Comparison of ENCODE assay signal across 8 cellular contexts in the genomic region with DNA sequence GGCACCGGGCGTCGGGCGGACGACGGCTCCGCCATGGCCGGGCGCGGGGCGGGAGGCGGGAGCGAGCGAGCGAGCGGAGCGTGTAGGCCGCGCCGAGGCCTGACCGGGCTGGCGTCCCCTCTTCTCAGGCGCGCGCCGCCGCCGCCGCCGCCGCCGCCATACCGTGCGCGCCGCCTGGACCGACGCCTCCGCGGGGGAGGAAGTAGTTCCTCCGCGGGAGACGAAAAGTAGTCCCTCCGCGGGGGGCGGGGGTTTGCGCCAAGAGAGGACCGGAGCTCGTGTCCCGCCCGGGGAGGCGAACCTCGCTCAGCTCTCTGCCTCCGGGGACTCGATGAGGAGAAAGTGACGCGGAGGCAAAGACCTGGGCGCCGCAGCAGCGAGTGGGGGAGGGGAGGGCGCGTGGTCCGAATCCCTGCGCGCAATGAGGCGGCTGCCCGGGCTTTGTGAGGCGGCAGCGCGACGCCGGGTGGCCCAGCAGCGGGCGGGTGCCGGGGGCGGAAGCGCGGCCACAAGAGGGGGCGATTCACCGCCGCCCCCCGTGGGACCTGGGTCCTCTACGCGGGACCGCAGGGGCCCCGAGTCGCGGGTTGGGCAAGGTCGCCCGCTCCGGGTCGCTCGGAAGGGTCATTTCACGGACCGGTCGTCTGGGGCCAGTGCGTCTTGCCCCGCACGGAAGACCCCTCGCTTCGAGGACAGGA. TPM values are rescaled to one million over a fixed set of nuclear protein-coding genes. Genes with fewer than 3 reads are reported as not detected.
DNase-seq lines count a peak whose midpoint lies in the region; ATAC-seq and TF ChIP-seq lines count a peak whose summit lies in the region.

A gene (minus strand): TSS at position 176 of the 698 bp plus-strand sequence. CDS start 141 bp downstream, at position 35.

- H3K4me1 Mint-ChIP-seq in activated naive CD8-positive, alpha-beta T cell treated with anti-CD3 and anti-CD28 coated beads, Interleukin-2, amount 50 U/mL, for 24 hours, result peaks cover 40% of the 10 kb centered on the region

- peak within 1 kb of the TSS; percentile 87 for H3K4me3 Mint-ChIP-seq in activated naive CD8-positive, alpha-beta T cell treated with anti-CD3 and anti-CD28 coated beads, Interleukin-2, amount 50 U/mL, for 24 hours

- H3K4me1 ChIP-seq in heart left ventricle, result peaks cover 3 to 42% (median 16%) of the 10 kb centered on the region in 12 donors
- H3K4me1 ChIP-seq in upper lobe of left lung, result peaks cover 5 to 24% (median 15%) of the 10 kb centered on the region in 4 donors

- intact Hi-C loops in heart left ventricle (cut with DNase I) (loop anchor here (1.0 to 10.0 kb wide), 10 partner anchors 33 to 134 kb away; a partner anchor contains a TSS), posterior cingulate gyrus (cut with DNase I) (loop anchor here (1.0 to 5.0 kb wide), 4 partner anchors 35 to 131 kb away; a partner anchor contains a TSS)

- DNase-seq in GM04503 (ENCODE audit: low read depth) (peak; percentile 39), HCEC 1CT (peak; percentile 84), NAMALWA (ENCODE audit: low spot score) (peak; percentile 86), SW480 (ENCODE audit: low spot score) (peak; percentile 86), heart left ventricle (peak; percentile 88 to 92 (median 89)), posterior cingulate gyrus (peak; percentile 61 to 96 (median 71)), upper lobe of left lung (peak; percentile 81 to 96)
- DNase-seq in activated naive CD8-positive, alpha-beta T cell treated with anti-CD3 and anti-CD28 coated beads, Interleukin-2, amount 50 U/mL, for 24 hours, result peak; percentile 80

- no peaks in the 10 kb centered on the region for H3K9me3 Mint-ChIP-seq in activated naive CD8-positive, alpha-beta T cell treated with anti-CD3 and anti-CD28 coated beads, Interleukin-2, amount 50 U/mL, for 24 hours

- peak; percentile 55 for ATAC-seq in activated naive CD8-positive, alpha-beta T cell treated with anti-CD3 and anti-CD28 coated beads, Interleukin-2, amount 50 U/mL, for 24 hours
- peak; percentile 53 to 86 (median 76) for ATAC-seq in heart left ventricle
- ATAC-seq in upper lobe of left lung (ENCODE audit: low FRiP score in 2 of 2), result peak; percentile 91 to 93

- TF ChIP-seq CTCF in heart left ventricle (IDR thresholded peaks at IDR 0.05) (peak; percentile 25 to 70 (median 47)), upper lobe of left lung (IDR thresholded peaks at IDR 0.05) (peak in 5 of 6 experiments; percentile 16 to 63 (median 44))

- no peak for TF ChIP-seq EP300 in upper lobe of left lung (IDR thresholded peaks at IDR 0.05)

- H3K27ac Mint-ChIP-seq in activated naive CD8-positive, alpha-beta T cell treated with anti-CD3 and anti-CD28 coated beads, Interleukin-2, amount 50 U/mL, for 24 hours, result peak within 1 kb of the TSS; percentile 93

- H3K27me3 ChIP-seq in heart left ventricle (no peaks in the 10 kb centered on the region), upper lobe of left lung (no peaks in the 10 kb centered on the region)

- H3K4me3 ChIP-seq in heart left ventricle, result peak within 1 kb of the TSS; percentile 68 to 96 (median 82)
- H3K4me3 ChIP-seq in upper lobe of left lung, result peak within 1 kb of the TSS; percentile 90 to 95 (median 91)

- H3K36me3 Mint-ChIP-seq in activated naive CD8-positive, alpha-beta T cell treated with anti-CD3 and anti-CD28 coated beads, Interleukin-2, amount 50 U/mL, for 24 hours (ENCODE audit: low read depth), result peaks cover 21% of the 10 kb centered on the region

- no peaks in the 10 kb centered on the region for H3K27me3 Mint-ChIP-seq in activated naive CD8-positive, alpha-beta T cell treated with anti-CD3 and anti-CD28 coated beads, Interleukin-2, amount 50 U/mL, for 24 hours

- H3K36me3 ChIP-seq in heart left ventricle, result peaks cover 0 to 32% (median 23%) of the 10 kb centered on the region in 9 donors
- H3K36me3 ChIP-seq in upper lobe of left lung, result peaks cover 0 to 29% (median 8%) of the 10 kb centered on the region in 4 donors

- H3K9me3 ChIP-seq in heart left ventricle (no peaks in the 10 kb centered on the region), upper lobe of left lung (no peaks in the 10 kb centered on the region)

- TF ChIP-seq POLR2A in heart left ventricle (IDR thresholded peaks at IDR 0.05), result peak in 1 of 2 donors; percentile 51
- peak in 3 of 4 donors; percentile 69 to 88 (median 88) for TF ChIP-seq POLR2A in upper lobe of left lung (IDR thresholded peaks at IDR 0.05)

- peak within 1 kb of the TSS; percentile 92 to 100 (median 98) for H3K27ac ChIP-seq in heart left ventricle
- peak within 1 kb of the TSS; percentile 92 to 98 (median 97) for H3K27ac ChIP-seq in upper lobe of left lung

- WGBS in heart left ventricle, 4 donors, result 0 to 2% (median 0%) methylated on average over 1 to 101 of the region's 101 CpGs
- 0% methylated on average over 13 of the region's 101 CpGs; no CpG with 5 or more reads in 1 of the 2 donors for WGBS in upper lobe of left lung, 2 donors

RNA-seq across cellular contexts. Expression of the gene that starts here (rescaled TPM):
- 10 to 100 TPM; 29.0 to 44.5 (median 33.1) TPM for total RNA-seq in heart left ventricle
- polyA plus RNA-seq in heart left ventricle, result 10 to 100 TPM in 1 of 2 donors, 1 to 10 TPM in 1; 9.7 to 13.4 TPM
- 100 to 1,000 TPM in 1 of 6 donors, 10 to 100 TPM in 5; 23.4 to 144 (median 42.0) TPM for total RNA-seq in upper lobe of left lung

Comparison
In these comparisons a context has a peak if more than half of its experiments do, and no peak if none do; other contexts are left out.
1. Peak in every context shown above with its lines: DNase-seq, ATAC-seq, H3K4me3 ChIP-seq and H3K27ac ChIP-seq.
2. DNase-seq: peak in every context shown above with its lines; median percentile 89 in heart left ventricle; 88 in upper lobe of left lung; 86 in NAMALWA; 86 in SW480; 84 in HCEC 1CT; 80 in activated naive CD8-positive, alpha-beta T cell treated with anti-CD3 and anti-CD28 coated beads, Interleukin-2, amount 50 U/mL, for 24 hours; 71 in posterior cingulate gyrus; 39 in GM04503.